ENCODE assay signal across 25 cellular contexts in the genomic region with DNA sequence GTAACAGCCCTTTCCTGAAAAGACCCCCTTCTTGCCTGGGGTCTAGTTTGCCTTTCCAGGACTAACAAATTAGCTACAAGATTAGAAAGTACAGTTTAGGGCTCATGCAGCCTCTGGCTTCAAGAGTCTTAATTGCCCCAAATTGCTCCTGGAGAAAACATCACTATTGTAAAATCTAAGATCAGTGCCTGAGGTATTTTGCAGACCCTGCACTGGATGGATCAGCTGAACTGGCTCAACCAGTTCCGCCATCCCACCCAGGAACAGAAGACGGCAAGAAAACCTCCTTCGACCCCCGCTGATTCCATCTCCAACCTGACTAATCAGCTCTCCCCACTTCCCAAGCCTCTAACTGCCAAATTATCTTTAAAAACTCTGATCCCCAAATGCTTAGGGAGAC.
A peak's percentile ranks its signal among the peaks of the same experiment; 100 is the strongest.
DNase-seq lines count a peak whose midpoint lies in the region; ATAC-seq and TF ChIP-seq lines count a peak whose summit lies in the region.
"Had no signal": no experiment of that assay in that cellular context is flagged by ENCODE, and none has a peak within 500 bp of the region (broad histone marks: within the 10 kb centered on the region; RNA-seq: fewer than 3 reads in every experiment).

No MANE protein-coding gene starts in this region.

- no peak for DNase-seq in breast epithelium (ENCODE audit: low spot score in 2 of 2)
- no peak for DNase-seq in MCF 10A (ENCODE audit: unreplicated experiment)
- DNase-seq in epithelial cell of esophagus (ENCODE audit: low read depth) = peak; percentile 12
- peak; percentile 45 for DNase-seq in left kidney (ENCODE audit: low read depth, low spot score)
- DNase-seq in type B pancreatic cell (ENCODE audit: extremely low spot score, unreplicated experiment) = no peak
- DNase-seq in lower lobe of right lung = no peak
- DNase-seq in omental fat pad (ENCODE audit: low spot score) = no peak
- DNase-seq: 8988T; CD4-positive, alpha-beta memory T cell; EL; H9; HFFc6; Karpas-422; NCI-H1417 treated with DMSO at 0.1 percent for 48 hours; NCI-H187 treated with DMSO at 0.1 percent for 48 hours; NCI-H2107; NCI-H345; NCI-H524; NCI-H774; NK-92 treated with Interleukin-12 subunit alpha and Interleukin-12 subunit beta, amount 100 ng/mL, for 24 hours; Peyer's patch had no signal

- TF ChIP-seq CTCF in breast epithelium (IDR thresholded peaks at IDR 0.05) (no peak), MCF 10A (IDR thresholded peaks at IDR 0.05; ENCODE audit: unreplicated experiment) (no peak), epithelial cell of esophagus (IDR thresholded peaks at IDR 0.05; ENCODE audit: insufficient read depth, low read depth, low read length, missing control alignments) (no peak), type B pancreatic cell (conservative IDR thresholded peaks at IDR 0.05) (no peak), lower lobe of right lung (IDR thresholded peaks at IDR 0.05) (no peak), omental fat pad (IDR thresholded peaks at IDR 0.05) (no peak)

- H3K9me3 Mint-ChIP-seq in MCF 10A (ENCODE audit: unreplicated experiment) (peaks cover 3% of the 10 kb centered on the region), type B pancreatic cell (peaks cover 7% of the 10 kb centered on the region)
- H3K9me3 Mint-ChIP-seq: HFFc6 had no signal

- intact Hi-C loops in breast epithelium (cut with DNase I; ENCODE audit: low total_unique reads) (no loop called here), MCF 10A (cut with micrococcal nuclease) (no loop called here), lower lobe of right lung (cut with DNase I) (no loop called here)

- ATAC-seq in lower lobe of right lung (no peak), omental fat pad (ENCODE audit: low FRiP score) (no peak), GM21529 (IDR thresholded peaks at IDR 0.05; ENCODE audit: unreplicated experiment) (no peak)
- ATAC-seq: Right ventricle myocardium inferior had no signal

- CTCF ChIA-PET in MCF 10A (lab: Yijun Ruan, JAX) = interaction anchor here (1.1 to 1.4 kb wide), 4 partner anchors 10 to 272 kb away, joined by 3 to 13 read pairs (median 6); no protein-coding TSS in a partner anchor

- peaks cover 13% of the 10 kb centered on the region for H3K4me1 Mint-ChIP-seq in MCF 10A (ENCODE audit: insufficient read depth, unreplicated experiment)
- peaks cover 36% of the 10 kb centered on the region for H3K4me1 Mint-ChIP-seq in type B pancreatic cell (ENCODE audit: unreplicated experiment)
- H3K4me1 Mint-ChIP-seq: CD4-positive, alpha-beta memory T cell had no signal

- H3K4me3 ChIP-seq in breast epithelium (no peak overlapping the region), epithelial cell of esophagus (ENCODE audit: low read length) (no peak overlapping the region), lower lobe of right lung (no peak overlapping the region)
- H3K4me3 ChIP-seq: BLaER1 treated with 17β-estradiol and CSF1 and Interleukin-3, amounts not matched to agents 10 nM and 100 nM; Peyer's patch; SJSA1 had no signal

- BruUV-seq in MCF 10A (replicated peaks; lab: Mats Ljungman, UMichigan) = no TSS peak

- H3K4me3 Mint-ChIP-seq in MCF 10A (ENCODE audit: unreplicated experiment) = no peak overlapping the region
- peak overlapping the region; percentile 39 for H3K4me3 Mint-ChIP-seq in type B pancreatic cell
- H3K4me3 Mint-ChIP-seq: CD4-positive, alpha-beta memory T cell; H9; HFFc6 had no signal

- no peak for TF ChIP-seq POLR2A in breast epithelium (IDR thresholded peaks at IDR 0.05)

- peaks cover 0 to 8% of the 10 kb centered on the region in 2 donors for H3K27me3 ChIP-seq in breast epithelium
- H3K27me3 ChIP-seq in lower lobe of right lung (ENCODE audit: low read depth) = peaks cover 7% of the 10 kb centered on the region
- H3K27me3 ChIP-seq: BLaER1 treated with 17β-estradiol and CSF1 and Interleukin-3, amounts not matched to agents 10 nM and 100 nM; Peyer's patch had no signal

- H3K9me3 ChIP-seq in breast epithelium = no peaks in the 10 kb centered on the region
- no peaks in the 10 kb centered on the region for H3K9me3 ChIP-seq in lower lobe of right lung
- H3K9me3 ChIP-seq: Peyer's patch, SJSA1 had no signal

- H3K36me3 Mint-ChIP-seq in MCF 10A (ENCODE audit: insufficient read depth, unreplicated experiment) (no peaks in the 10 kb centered on the region), type B pancreatic cell (no peaks in the 10 kb centered on the region)
- H3K36me3 Mint-ChIP-seq: CD4-positive, alpha-beta memory T cell had no signal

- no peaks in the 10 kb centered on the region for H3K36me3 ChIP-seq in breast epithelium
- no peaks in the 10 kb centered on the region for H3K36me3 ChIP-seq in lower lobe of right lung
- H3K36me3 ChIP-seq: BLaER1 treated with 17β-estradiol and CSF1 and Interleukin-3, amounts not matched to agents 10 nM and 100 nM; Peyer's patch; SJSA1 had no signal

- H3K27me3 Mint-ChIP-seq in MCF 10A (ENCODE audit: insufficient read depth, unreplicated experiment) = no peaks in the 10 kb centered on the region
- H3K27me3 Mint-ChIP-seq in type B pancreatic cell = no peaks in the 10 kb centered on the region

- no peak overlapping the region for H3K27ac Mint-ChIP-seq in MCF 10A (ENCODE audit: low read depth, unreplicated experiment)
- H3K27ac Mint-ChIP-seq in type B pancreatic cell = peak overlapping the region; percentile 99
- H3K27ac Mint-ChIP-seq: CD4-positive, alpha-beta memory T cell; HFFc6 had no signal

- H3K4me1 ChIP-seq in breast epithelium (no peaks in the 10 kb centered on the region), lower lobe of right lung (no peaks in the 10 kb centered on the region)
- H3K4me1 ChIP-seq: Peyer's patch, SJSA1 had no signal

- H3K27ac ChIP-seq in breast epithelium = peak overlapping the region; percentile 8 to 21
- no peak overlapping the region for H3K27ac ChIP-seq in lower lobe of right lung
- H3K27ac ChIP-seq: BLaER1 treated with 17β-estradiol and CSF1 and Interleukin-3, amounts not matched to agents 10 nM and 100 nM; Peyer's patch; SJSA1 had no signal

- POLR2A ChIA-PET in MCF 10A (lab: Yijun Ruan, JAX) = interaction anchor here (0.6 to 1.8 kb wide), 7 partner anchors 9 to 1706 kb away, joined by 3 to 10 read pairs (median 5); a partner anchor contains a TSS

Comparison
In these comparisons a context has a peak if more than half of its experiments do, and no peak if none do; other contexts are left out.
1. DNase-seq: peak in epithelial cell of esophagus (single experiment) and left kidney (single experiment); none in breast epithelium (0 of 2), MCF 10A (single experiment), type B pancreatic cell (single experiment), lower lobe of right lung (single experiment) and omental fat pad (single experiment).